ENCODE assay signal across 8 cellular contexts in genomic region chr12:121110211-121110940, GRCh38. TPM values are rescaled to one million over a fixed set of nuclear protein-coding genes. Genes with fewer than 3 reads are reported as not detected.
A peak's percentile ranks its signal among the peaks of the same experiment; 100 is the strongest.
DNase-seq lines count a peak whose midpoint lies in the region; ATAC-seq and TF ChIP-seq lines count a peak whose summit lies in the region.

No MANE protein-coding gene starts in this region.

- no peaks in the 10 kb centered on the region for H3K4me1 ChIP-seq in SK-N-SH (ENCODE audit: control insufficient read depth in 1 of 2, insufficient read depth in 2 of 2, low read depth in 1 of 2, low read length in 1 of 2)
- no peaks in the 10 kb centered on the region for H3K4me1 ChIP-seq in left ventricle myocardium inferior

- CTCF ChIA-PET in CD4-positive, alpha-beta T cell (lab: Charles Lee): interaction anchor here (0.5 to 1.0 kb wide), 3 partner anchors 19 to 291 kb away, joined by 3 to 4 read pairs (median 3); no protein-coding TSS in a partner anchor
- CTCF ChIA-PET in SK-N-SH (lab: Yijun Ruan, JAX): interaction anchor here (0.6 to 7.4 kb wide), 28 partner anchors 9 to 532 kb away, joined by 3 to 40 read pairs (median 4); partner anchors contain the start of gene P2RX7

- POLR2A ChIA-PET in CD4-positive, alpha-beta T cell (lab: Charles Lee): no interaction called here
- POLR2A ChIA-PET in SK-N-SH (lab: Yijun Ruan, JAX): no interaction called here

- H2AFZ ChIP-seq in SK-N-SH (ENCODE audit: low read depth): no peak overlapping the region

- H3K9me3 ChIP-seq in CD4-positive, alpha-beta T cell (ENCODE audit: control insufficient read depth, low read length): no peaks in the 10 kb centered on the region
- no peaks in the 10 kb centered on the region for H3K9me3 ChIP-seq in SK-N-SH
- H3K9me3 ChIP-seq in left ventricle myocardium inferior (replicated peaks): no peaks in the 10 kb centered on the region

- H3K36me3 Mint-ChIP-seq in CD4-positive, alpha-beta T cell (ENCODE audit: low read depth): no peaks in the 10 kb centered on the region
- H3K36me3 Mint-ChIP-seq in activated naive CD8-positive, alpha-beta T cell treated with anti-CD3 and anti-CD28 coated beads, Interleukin-2, amount 50 U/mL, for 24 hours (ENCODE audit: low read depth): no peaks in the 10 kb centered on the region

- DNase-seq in CD4-positive, alpha-beta T cell: peak; percentile 33 to 66 (median 53)
- DNase-seq in M059J (ENCODE audit: low read depth) (peak; percentile 60), SK-N-SH (peak; percentile 65), left ventricle myocardium inferior (peak; percentile 41), retinal pigment epithelial cell (ENCODE audit: low read depth) (no peak)
- DNase-seq in activated naive CD8-positive, alpha-beta T cell treated with anti-CD3 and anti-CD28 coated beads, Interleukin-2, amount 50 U/mL, for 24 hours: peak; percentile 68

- peak; percentile 82 for ATAC-seq in CD4-positive, alpha-beta T cell (ENCODE audit: poor library complexity)
- peak; percentile 49 for ATAC-seq in GM19395 (IDR thresholded peaks at IDR 0.05; ENCODE audit: unreplicated experiment)
- ATAC-seq in activated naive CD8-positive, alpha-beta T cell treated with anti-CD3 and anti-CD28 coated beads, Interleukin-2, amount 50 U/mL, for 24 hours: peak; percentile 66
- no peak for ATAC-seq in HG03025 (IDR thresholded peaks at IDR 0.05; ENCODE audit: low FRiP score, unreplicated experiment)

- H3K36me3 ChIP-seq in SK-N-SH (replicated peaks in 1 of 2; ENCODE audit: control insufficient read depth in 1 of 2, insufficient read depth in 2 of 2, low read length in 1 of 2) (no peaks in the 10 kb centered on the region), left ventricle myocardium inferior (no peaks in the 10 kb centered on the region)

- peak; percentile 99 for TF ChIP-seq CTCF in CD4-positive, alpha-beta T cell (IDR thresholded peaks at IDR 0.05)
- TF ChIP-seq CTCF in SK-N-SH (IDR thresholded peaks at IDR 0.05) (peak; percentile 97), left ventricle myocardium inferior (IDR thresholded peaks at IDR 0.05; ENCODE audit: borderline replicate concordance) (peak; percentile 96), retinal pigment epithelial cell (conservative IDR thresholded peaks at IDR 0.05; ENCODE audit: low read depth, low read length) (peak; percentile 96)

- WGBS in SK-N-SH (ENCODE audit: low lambda C conversion rate): 61% methylated on average over 8 of the region's 8 CpGs

- intact Hi-C loops in CD4-positive, alpha-beta T cell (cut with DNase I, micrococcal nuclease): loop anchor here (1.0 to 10.0 kb wide), 9 partner anchors 48 to 753 kb away; partner anchors contain the start of gene POP5 (in 2 of the 2)
- intact Hi-C loops in left ventricle myocardium inferior (cut with micrococcal nuclease): no loop called here

- no peaks in the 10 kb centered on the region for H3K9me3 Mint-ChIP-seq in CD4-positive, alpha-beta T cell
- H3K9me3 Mint-ChIP-seq in activated naive CD8-positive, alpha-beta T cell treated with anti-CD3 and anti-CD28 coated beads, Interleukin-2, amount 50 U/mL, for 24 hours: no peaks in the 10 kb centered on the region

- H3K4me3 ChIP-seq in SK-N-SH (ENCODE audit: low read depth in 2 of 2, low read length in 1 of 2) (no peak overlapping the region; a peak in 1 of 4 replicates), left ventricle myocardium inferior (no peak overlapping the region), retinal pigment epithelial cell (ENCODE audit: low read length) (no peak overlapping the region)

- TF ChIP-seq RAD21 in SK-N-SH (IDR thresholded peaks at IDR 0.05; ENCODE audit: low read length): peak; percentile 91

- no peak for TF ChIP-seq EP300 in SK-N-SH (IDR thresholded peaks at IDR 0.05; ENCODE audit: borderline replicate concordance in 1 of 2, low read depth in 1 of 2, low read length in 1 of 2)

- H3K9me2 ChIP-seq in SK-N-SH: no peaks in the 10 kb centered on the region

- no peak overlapping the region for H3K27ac ChIP-seq in CD4-positive, alpha-beta T cell (ENCODE audit: low read depth, low read length)
- H3K27ac ChIP-seq in SK-N-SH (ENCODE audit: low read depth in 2 of 2, low read length in 1 of 2): no peak overlapping the region
- no peak overlapping the region for H3K27ac ChIP-seq in left ventricle myocardium inferior (replicated peaks)

- no peak overlapping the region for H3K9ac ChIP-seq in SK-N-SH

- H3K4me3 Mint-ChIP-seq in CD4-positive, alpha-beta T cell: no peak overlapping the region
- no peak overlapping the region for H3K4me3 Mint-ChIP-seq in activated naive CD8-positive, alpha-beta T cell treated with anti-CD3 and anti-CD28 coated beads, Interleukin-2, amount 50 U/mL, for 24 hours

- no peaks in the 10 kb centered on the region for H3K4me1 Mint-ChIP-seq in CD4-positive, alpha-beta T cell (ENCODE audit: low read depth)
- peaks cover 3% of the 10 kb centered on the region for H3K4me1 Mint-ChIP-seq in activated naive CD8-positive, alpha-beta T cell treated with anti-CD3 and anti-CD28 coated beads, Interleukin-2, amount 50 U/mL, for 24 hours

- no peaks in the 10 kb centered on the region for H3K79me2 ChIP-seq in SK-N-SH (ENCODE audit: insufficient read depth)

- no peaks in the 10 kb centered on the region for H3K27me3 ChIP-seq in CD4-positive, alpha-beta T cell (ENCODE audit: control insufficient read depth, insufficient read depth, low read length)
- H3K27me3 ChIP-seq in SK-N-SH (ENCODE audit: insufficient read depth) (no peaks in the 10 kb centered on the region), left ventricle myocardium inferior (ENCODE audit: low read depth) (no peaks in the 10 kb centered on the region)

- no peaks in the 10 kb centered on the region for H4K20me1 ChIP-seq in SK-N-SH (ENCODE audit: insufficient read depth)

- no peak overlapping the region for H3K27ac Mint-ChIP-seq in CD4-positive, alpha-beta T cell
- H3K27ac Mint-ChIP-seq in activated naive CD8-positive, alpha-beta T cell treated with anti-CD3 and anti-CD28 coated beads, Interleukin-2, amount 50 U/mL, for 24 hours: no peak overlapping the region

- H3K4me2 ChIP-seq in SK-N-SH: no peak overlapping the region

- H3K27me3 Mint-ChIP-seq in CD4-positive, alpha-beta T cell: no peaks in the 10 kb centered on the region
- H3K27me3 Mint-ChIP-seq in activated naive CD8-positive, alpha-beta T cell treated with anti-CD3 and anti-CD28 coated beads, Interleukin-2, amount 50 U/mL, for 24 hours: no peaks in the 10 kb centered on the region

- no peaks in the 10 kb centered on the region for H3F3A ChIP-seq in SK-N-SH (replicated peaks; ENCODE audit: insufficient read depth)

TF ChIP-seq in SK-N-SH, 30 proteins besides CTCF, POLR2A, EP300 and RAD21:
- TF ChIP-seq TAF1 (IDR thresholded peaks at IDR 0.05; ENCODE audit: borderline replicate concordance, low read depth, low read length) (no peak), POLR2AphosphoS5 (IDR thresholded peaks at IDR 0.05; ENCODE audit: low read depth, low read length) (no peak), CHD2 (IDR thresholded peaks at IDR 0.05; ENCODE audit: low read length, partially characterized antibody) (peak; percentile 37), FOXM1 (IDR thresholded peaks at IDR 0.05; ENCODE audit: low read depth) (no peak), SMC3 (IDR thresholded peaks at IDR 0.05; ENCODE audit: low read depth, low read length) (peak; percentile 76), NFIC (IDR thresholded peaks at IDR 0.05; ENCODE audit: borderline replicate concordance) (no peak), EZH2phosphoT487 (IDR thresholded peaks at IDR 0.05; ENCODE audit: borderline replicate concordance, low read depth) (no peak)

RNA-seq across cellular contexts. Expression of gene P2RX7, which starts 22.3 kb away (rescaled TPM):
- 1 to 10 TPM; 4.6 to 4.8 TPM for total RNA-seq in CD4-positive, alpha-beta T cell
- total RNA-seq in M059J (2014; rRNA removed; shearing (Covaris generic)): 2.8 and 6.1 TPM in 2 replicates
- polyA plus RNA-seq in SK-N-SH (2012; rRNA removed): 0.43 and 0.60 TPM in 2 replicates
- 0.60 and 0.63 TPM in 2 replicates for polyA plus RNA-seq in SK-N-SH (2012; cell fraction: cytosol; rRNA removed)
- polyA plus RNA-seq in SK-N-SH (2012; cell fraction: nucleus; rRNA removed): 1.0 and 1.8 TPM in 2 replicates
- total RNA-seq in left ventricle myocardium inferior: 1.6 TPM
